Comparison of ENCODE assay signal across 23 cellular contexts in the genomic region with DNA sequence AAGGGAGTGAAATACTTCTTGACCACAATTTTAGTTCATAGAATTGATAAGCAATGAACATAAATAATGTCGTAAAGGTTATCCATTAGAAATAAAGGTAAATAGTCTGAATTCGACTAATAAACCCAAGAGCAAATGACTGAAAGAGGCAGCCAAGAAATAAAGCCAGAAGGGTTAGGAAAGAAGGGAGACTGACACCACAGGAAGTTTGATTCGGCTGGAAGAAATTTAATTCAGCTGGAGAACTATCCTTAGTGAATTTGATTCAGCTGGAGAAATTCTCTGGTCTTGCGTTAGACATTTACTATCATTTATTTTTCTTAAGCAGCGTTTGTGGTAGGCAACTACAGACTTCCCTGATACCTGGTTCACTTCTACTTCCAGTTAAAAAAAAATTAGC.
DNase-seq lines count a peak whose midpoint lies in the region; ATAC-seq, FAIRE-seq and TF ChIP-seq lines count a peak whose summit lies in the region.
"Had no signal": no experiment of that assay in that cellular context is flagged by ENCODE, and none has a peak within 500 bp of the region (broad histone marks: within the 10 kb centered on the region; RNA-seq: fewer than 3 reads in every experiment).

No MANE protein-coding gene starts in this region.

- DNase-seq in Right ventricle myocardium superior (no peak), cardiac septum (ENCODE audit: low spot score) (no peak), adipocyte (ENCODE audit: low read depth) (no peak), left ventricle myocardium superior (no peak), gastrocnemius medialis (no peak), UCSD-AML1 (lab: John Stamatoyannopoulos, UW; ENCODE audit: unreplicated experiment) (no peak), pancreas (no peak)
- DNase-seq: 8988T, GDM1, KG1, NCI-H1092, NCI-H1436, NCI-H187 treated with DMSO at 0.1 percent for 48 hours, NCI-H446 treated with DMSO at 0.1 percent for 48 hours, NCI-H526 treated with DMSO at 0.1 percent for 48 hours, OCI-M1 had no signal

- TF ChIP-seq CTCF in gastrocnemius medialis (IDR thresholded peaks at IDR 0.05 in 4 of 5, conservative IDR thresholded peaks at IDR 0.05 in 1 of 5): no peak
- no peak for TF ChIP-seq CTCF in pancreas (IDR thresholded peaks at IDR 0.05)

- peak overlapping the region; percentile 11 to 29 (median 20) for H3K27ac ChIP-seq in gastrocnemius medialis
- H3K27ac ChIP-seq in pancreas: no peak overlapping the region
- H3K27ac ChIP-seq: HL-60, SJCRH30 had no signal

- H3K9ac ChIP-seq in adipocyte (ENCODE audit: low read length): peak overlapping the region; percentile 11

- H3K4me3 ChIP-seq in adipocyte (ENCODE audit: low read length) (peak overlapping the region; percentile 60), gastrocnemius medialis (no peak overlapping the region), pancreas (no peak overlapping the region)
- H3K4me3 ChIP-seq: GM23338, HAP-1, SJCRH30 had no signal

- H3K36me3 ChIP-seq in adipocyte (ENCODE audit: control insufficient read depth, insufficient read depth, low read length, severe bottlenecking) (no peaks in the 10 kb centered on the region), gastrocnemius medialis (no peaks in the 10 kb centered on the region), pancreas (no peaks in the 10 kb centered on the region)
- H3K36me3 ChIP-seq: HAP-1, SJCRH30 had no signal

- FAIRE-seq in pancreas (lab: Jason Lieb, UNC): no peak
- FAIRE-seq: D721Med, GM18507 had no signal

- H3K4me1 ChIP-seq in adipocyte (ENCODE audit: control insufficient read depth, insufficient read depth, low read length) (peaks cover 20% of the 10 kb centered on the region), gastrocnemius medialis (no peaks in the 10 kb centered on the region), pancreas (peaks cover 0 to 8% (median 0%) of the 10 kb centered on the region in 3 donors)
- H3K4me1 ChIP-seq: HAP-1 had no signal

- no peaks in the 10 kb centered on the region for H3K9me3 ChIP-seq in adipocyte (ENCODE audit: control insufficient read depth, low read length)
- H3K9me3 ChIP-seq in gastrocnemius medialis: no peaks in the 10 kb centered on the region
- no peaks in the 10 kb centered on the region for H3K9me3 ChIP-seq in pancreas
- H3K9me3 ChIP-seq: HAP-1, SJCRH30 had no signal

- no peaks in the 10 kb centered on the region for H3K27me3 ChIP-seq in adipocyte (replicated peaks; ENCODE audit: control insufficient read depth, insufficient read depth, low read length)
- H3K27me3 ChIP-seq in gastrocnemius medialis: no peaks in the 10 kb centered on the region
- H3K27me3 ChIP-seq in pancreas: no peaks in the 10 kb centered on the region

- intact Hi-C loops in Right ventricle myocardium superior (cut with DNase I): no loop called here
- intact Hi-C loops in cardiac septum (cut with DNase I): no loop called here
- intact Hi-C loops in left ventricle myocardium superior (cut with micrococcal nuclease): no loop called here
- intact Hi-C loops in gastrocnemius medialis (cut with DNase I; ENCODE audit: low total_unique reads): no loop called here
- intact Hi-C loops in pancreas (cut with DNase I): no loop called here

- ATAC-seq in Right ventricle myocardium superior (ENCODE audit: poor library complexity): peak; percentile 51
- ATAC-seq in left ventricle myocardium superior: peak; percentile 61
- no peak for ATAC-seq in gastrocnemius medialis
- ATAC-seq in pancreas: no peak
- ATAC-seq in HG02885 (IDR thresholded peaks at IDR 0.05; ENCODE audit: poor library complexity, unreplicated experiment): no peak
- ATAC-seq: GM23338 had no signal

- in situ Hi-C loops in gastrocnemius medialis (cut with MboI; ENCODE audit: low sequenced_read_pairs in 4 of 4): no loop called here

- no peak for TF ChIP-seq POLR2A in gastrocnemius medialis (IDR thresholded peaks at IDR 0.05)

- WGBS in pancreas, 2 donors: 66 to 68% methylated on average over 5 of the region's 5 CpGs

Comparison
In these comparisons a context has a peak if more than half of its experiments do, and no peak if none do; other contexts are left out.
1. ATAC-seq: peak in Right ventricle myocardium superior (single experiment) and left ventricle myocardium superior (single experiment); none in gastrocnemius medialis (0 of 2), pancreas (0 of 4) and HG02885 (single experiment).
2. H3K27ac ChIP-seq: peak in gastrocnemius medialis (4 of 4); none in pancreas (0 of 4).